In the genomic region with DNA sequence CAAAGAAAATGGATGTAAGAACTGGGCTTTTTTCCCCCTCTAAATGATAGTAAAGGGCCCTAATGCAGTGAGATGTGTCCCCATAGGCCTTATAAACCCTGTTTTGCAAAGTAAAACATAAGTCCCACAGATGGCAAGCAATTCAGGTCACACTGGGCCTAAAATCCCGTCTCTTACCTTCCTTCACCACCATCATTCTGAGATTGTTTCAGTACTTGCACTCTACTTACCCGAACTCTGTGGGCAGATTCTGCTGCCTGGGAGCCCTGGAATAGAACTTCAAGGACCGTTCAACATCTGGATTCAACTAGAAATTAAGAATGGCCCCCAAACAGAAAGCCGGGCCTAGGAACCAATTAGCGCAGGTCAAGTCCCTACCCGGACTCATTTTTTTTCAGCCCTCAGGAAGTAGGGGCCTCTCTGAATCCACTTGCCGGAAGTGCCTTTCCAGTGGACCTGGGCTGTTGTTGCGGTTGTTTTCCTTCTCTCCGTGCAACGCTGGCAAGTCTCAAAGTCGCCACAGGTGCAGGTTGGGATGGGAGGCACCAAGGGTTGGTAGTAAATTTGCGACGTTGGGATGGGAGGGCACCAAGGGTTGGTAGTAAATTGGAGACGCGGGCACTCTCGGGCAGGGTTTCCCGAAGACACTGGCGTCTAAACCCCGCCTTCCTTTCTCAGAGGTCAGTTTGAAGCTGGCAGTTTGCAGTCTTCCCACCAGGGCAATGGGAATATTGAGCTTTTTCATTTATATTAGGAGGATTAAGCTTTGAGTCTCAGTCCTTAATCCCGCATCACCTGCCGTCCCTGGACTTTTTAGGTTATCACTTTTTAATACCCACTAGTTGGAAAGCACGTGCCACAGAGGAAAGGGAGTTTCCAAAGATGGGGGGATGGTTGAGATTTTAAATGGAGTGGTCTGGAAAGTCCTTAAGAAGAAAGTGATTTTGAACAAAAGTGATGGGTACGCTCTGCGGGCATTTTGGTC, we compare ENCODE assay signal across 1 cellular context.
A peak's percentile ranks its signal among the peaks of the same experiment; 100 is the strongest.
TF ChIP-seq lines count a peak whose summit lies in the region.

A gene with protein sequence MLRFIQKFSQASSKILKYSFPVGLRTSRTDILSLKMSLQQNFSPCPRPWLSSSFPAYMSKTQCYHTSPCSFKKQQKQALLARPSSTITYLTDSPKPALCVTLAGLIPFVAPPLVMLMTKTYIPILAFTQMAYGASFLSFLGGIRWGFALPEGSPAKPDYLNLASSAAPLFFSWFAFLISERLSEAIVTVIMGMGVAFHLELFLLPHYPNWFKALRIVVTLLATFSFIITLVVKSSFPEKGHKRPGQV (plus strand): TSS at position 429 of the 985 bp plus-strand sequence. CDS start 2,888 bp downstream, outside the sequence.

TF ChIP-seq in K562, 482 proteins besides CTCF, POLR2A, EP300 and RAD21 (continued from another document and continues in another):
- peak; percentile 53; the same call in 1 of the 2 replicates for TF ChIP-seq ZKSCAN1 (IDR thresholded peaks at IDR 0.05; ENCODE audit: low read depth, low read length)
- peak; percentile 17 for TF ChIP-seq NUFIP1 (IDR thresholded peaks at IDR 0.05; ENCODE audit: partially characterized antibody)
- TF ChIP-seq GTF2A2 (tag; IDR thresholded peaks at IDR 0.05), result 0 out of 2 replicates have a peak, but pooled peaks have one; percentile 77
- peak; percentile 46 for TF ChIP-seq BRD9 (IDR thresholded peaks at IDR 0.05; ENCODE audit: low read depth, partially characterized antibody)
- TF ChIP-seq ZNF347 (CRISPR knock-in tag; IDR thresholded peaks at IDR 0.05; ENCODE audit: low read depth), result no peak
- TF ChIP-seq ZNF217 (CRISPR knock-in tag; IDR thresholded peaks at IDR 0.05), result no peak
- TF ChIP-seq CCAR2 (IDR thresholded peaks at IDR 0.05; ENCODE audit: low read depth, low read length), result no peak
- TF ChIP-seq SNRNP70 (optimal IDR thresholded peaks at IDR 0.05; ENCODE audit: low read depth, low read length), result no peak
- TF ChIP-seq RBM14 (IDR thresholded peaks at IDR 0.05; ENCODE audit: borderline replicate concordance, insufficient read depth, low read depth, low read length), result no peak
- no peak for TF ChIP-seq NR3C1 (CRISPR knock-in tag; IDR thresholded peaks at IDR 0.05)
- TF ChIP-seq CBFA2T3 (IDR thresholded peaks at IDR 0.05), result no peak
- peak; percentile 76 for TF ChIP-seq SAP30 (IDR thresholded peaks at IDR 0.05; ENCODE audit: borderline replicate concordance, insufficient read depth, low read depth, low read length, poor library complexity, severe bottlenecking)
- peak; percentile 92 for TF ChIP-seq ESRRA (IDR thresholded peaks at IDR 0.05; ENCODE audit: borderline replicate concordance, low read depth)
- TF ChIP-seq, protein P1, sequence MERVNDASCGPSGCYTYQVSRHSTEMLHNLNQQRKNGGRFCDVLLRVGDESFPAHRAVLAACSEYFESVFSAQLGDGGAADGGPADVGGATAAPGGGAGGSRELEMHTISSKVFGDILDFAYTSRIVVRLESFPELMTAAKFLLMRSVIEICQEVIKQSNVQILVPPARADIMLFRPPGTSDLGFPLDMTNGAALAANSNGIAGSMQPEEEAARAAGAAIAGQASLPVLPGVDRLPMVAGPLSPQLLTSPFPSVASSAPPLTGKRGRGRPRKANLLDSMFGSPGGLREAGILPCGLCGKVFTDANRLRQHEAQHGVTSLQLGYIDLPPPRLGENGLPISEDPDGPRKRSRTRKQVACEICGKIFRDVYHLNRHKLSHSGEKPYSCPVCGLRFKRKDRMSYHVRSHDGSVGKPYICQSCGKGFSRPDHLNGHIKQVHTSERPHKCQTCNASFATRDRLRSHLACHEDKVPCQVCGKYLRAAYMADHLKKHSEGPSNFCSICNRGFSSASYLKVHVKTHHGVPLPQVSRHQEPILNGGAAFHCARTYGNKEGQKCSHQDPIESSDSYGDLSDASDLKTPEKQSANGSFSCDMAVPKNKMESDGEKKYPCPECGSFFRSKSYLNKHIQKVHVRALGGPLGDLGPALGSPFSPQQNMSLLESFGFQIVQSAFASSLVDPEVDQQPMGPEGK (CRISPR knock-in tag; IDR thresholded peaks at IDR 0.05; ENCODE audit: borderline replicate concordance), result peak; percentile 54; the same call in 1 of the 2 replicates
- TF ChIP-seq, protein P2, sequence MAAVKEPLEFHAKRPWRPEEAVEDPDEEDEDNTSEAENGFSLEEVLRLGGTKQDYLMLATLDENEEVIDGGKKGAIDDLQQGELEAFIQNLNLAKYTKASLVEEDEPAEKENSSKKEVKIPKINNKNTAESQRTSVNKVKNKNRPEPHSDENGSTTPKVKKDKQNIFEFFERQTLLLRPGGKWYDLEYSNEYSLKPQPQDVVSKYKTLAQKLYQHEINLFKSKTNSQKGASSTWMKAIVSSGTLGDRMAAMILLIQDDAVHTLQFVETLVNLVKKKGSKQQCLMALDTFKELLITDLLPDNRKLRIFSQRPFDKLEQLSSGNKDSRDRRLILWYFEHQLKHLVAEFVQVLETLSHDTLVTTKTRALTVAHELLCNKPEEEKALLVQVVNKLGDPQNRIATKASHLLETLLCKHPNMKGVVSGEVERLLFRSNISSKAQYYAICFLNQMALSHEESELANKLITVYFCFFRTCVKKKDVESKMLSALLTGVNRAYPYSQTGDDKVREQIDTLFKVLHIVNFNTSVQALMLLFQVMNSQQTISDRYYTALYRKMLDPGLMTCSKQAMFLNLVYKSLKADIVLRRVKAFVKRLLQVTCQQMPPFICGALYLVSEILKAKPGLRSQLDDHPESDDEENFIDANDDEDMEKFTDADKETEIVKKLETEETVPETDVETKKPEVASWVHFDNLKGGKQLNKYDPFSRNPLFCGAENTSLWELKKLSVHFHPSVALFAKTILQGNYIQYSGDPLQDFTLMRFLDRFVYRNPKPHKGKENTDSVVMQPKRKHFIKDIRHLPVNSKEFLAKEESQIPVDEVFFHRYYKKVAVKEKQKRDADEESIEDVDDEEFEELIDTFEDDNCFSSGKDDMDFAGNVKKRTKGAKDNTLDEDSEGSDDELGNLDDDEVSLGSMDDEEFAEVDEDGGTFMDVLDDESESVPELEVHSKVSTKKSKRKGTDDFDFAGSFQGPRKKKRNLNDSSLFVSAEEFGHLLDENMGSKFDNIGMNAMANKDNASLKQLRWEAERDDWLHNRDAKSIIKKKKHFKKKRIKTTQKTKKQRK (IDR thresholded peaks at IDR 0.05; ENCODE audit: borderline replicate concordance, low read depth, low read length), result peak; percentile 39; the same call in 1 of the 2 replicates
- 0 out of 2 replicates have a peak, but pooled peaks have one; percentile 35 for TF ChIP-seq CBFB (CRISPR knock-in tag; IDR thresholded peaks at IDR 0.05)
- no peak for TF ChIP-seq WHSC1 (IDR thresholded peaks at IDR 0.05; ENCODE audit: low read length)
- peak; percentile 16; the same call in 1 of the 2 replicates for TF ChIP-seq ZNF644 (tag; IDR thresholded peaks at IDR 0.05; ENCODE audit: low read depth)
- TF ChIP-seq ZNF197 (CRISPR knock-in tag; IDR thresholded peaks at IDR 0.05; ENCODE audit: low read depth), result no peak
- no peak for TF ChIP-seq COPS2 (conservative IDR thresholded peaks at IDR 0.05)
- TF ChIP-seq, protein P3, sequence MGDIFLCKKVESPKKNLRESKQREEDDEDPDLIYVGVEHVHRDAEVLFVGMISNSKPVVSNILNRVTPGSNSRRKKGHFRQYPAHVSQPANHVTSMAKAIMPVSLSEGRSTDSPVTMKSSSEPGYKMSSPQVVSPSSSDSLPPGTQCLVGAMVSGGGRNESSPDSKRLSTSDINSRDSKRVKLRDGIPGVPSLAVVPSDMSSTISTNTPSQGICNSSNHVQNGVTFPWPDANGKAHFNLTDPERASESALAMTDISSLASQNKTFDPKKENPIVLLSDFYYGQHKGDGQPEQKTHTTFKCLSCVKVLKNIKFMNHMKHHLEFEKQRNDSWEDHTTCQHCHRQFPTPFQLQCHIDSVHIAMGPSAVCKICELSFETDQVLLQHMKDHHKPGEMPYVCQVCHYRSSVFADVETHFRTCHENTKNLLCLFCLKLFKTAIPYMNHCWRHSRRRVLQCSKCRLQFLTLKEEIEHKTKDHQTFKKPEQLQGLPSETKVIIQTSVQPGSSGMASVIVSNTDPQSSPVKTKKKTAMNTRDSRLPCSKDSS (IDR thresholded peaks at IDR 0.05; ENCODE audit: low read depth, partially characterized antibody), result no peak
- TF ChIP-seq KLF1 (tag; IDR thresholded peaks at IDR 0.05), result no peak
- no peak for TF ChIP-seq ZNF316 (IDR thresholded peaks at IDR 0.05)
- TF ChIP-seq XRCC5 (IDR thresholded peaks at IDR 0.05; ENCODE audit: low read depth, low read length), result peak; percentile 99
- TF ChIP-seq HDAC3 (IDR thresholded peaks at IDR 0.05; ENCODE audit: borderline replicate concordance, partially characterized antibody), result no peak
- TF ChIP-seq NCOA6 (IDR thresholded peaks at IDR 0.05), result no peak
- TF ChIP-seq, protein P4, sequence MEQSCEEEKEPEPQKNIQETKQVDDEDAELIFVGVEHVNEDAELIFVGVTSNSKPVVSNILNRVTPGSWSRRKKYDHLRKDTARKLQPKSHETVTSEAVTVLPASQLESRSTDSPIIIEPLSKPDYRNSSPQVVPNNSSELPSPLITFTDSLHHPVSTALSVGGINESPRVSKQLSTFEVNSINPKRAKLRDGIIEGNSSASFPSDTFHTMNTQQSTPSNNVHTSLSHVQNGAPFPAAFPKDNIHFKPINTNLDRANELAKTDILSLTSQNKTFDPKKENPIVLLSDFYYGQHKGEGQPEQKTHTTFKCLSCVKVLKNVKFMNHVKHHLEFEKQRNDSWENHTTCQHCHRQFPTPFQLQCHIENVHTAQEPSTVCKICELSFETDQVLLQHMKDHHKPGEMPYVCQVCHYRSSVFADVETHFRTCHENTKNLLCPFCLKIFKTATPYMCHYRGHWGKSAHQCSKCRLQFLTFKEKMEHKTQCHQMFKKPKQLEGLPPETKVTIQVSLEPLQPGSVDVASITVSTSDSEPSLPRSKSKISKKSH (CRISPR knock-in tag; IDR thresholded peaks at IDR 0.05), result no peak
- TF ChIP-seq ASH1L (IDR thresholded peaks at IDR 0.05; ENCODE audit: borderline replicate concordance, low read depth, partially characterized antibody), result no peak
- TF ChIP-seq ZNF586 (CRISPR knock-in tag; conservative IDR thresholded peaks at IDR 0.05), result no peak
- no peak for TF ChIP-seq BRF1 (IDR thresholded peaks at IDR 0.05; ENCODE audit: borderline replicate concordance, extremely low read depth, insufficient read length)
- no peak for TF ChIP-seq ZFPM2 (CRISPR knock-in tag; IDR thresholded peaks at IDR 0.05)
- TF ChIP-seq, protein P5, sequence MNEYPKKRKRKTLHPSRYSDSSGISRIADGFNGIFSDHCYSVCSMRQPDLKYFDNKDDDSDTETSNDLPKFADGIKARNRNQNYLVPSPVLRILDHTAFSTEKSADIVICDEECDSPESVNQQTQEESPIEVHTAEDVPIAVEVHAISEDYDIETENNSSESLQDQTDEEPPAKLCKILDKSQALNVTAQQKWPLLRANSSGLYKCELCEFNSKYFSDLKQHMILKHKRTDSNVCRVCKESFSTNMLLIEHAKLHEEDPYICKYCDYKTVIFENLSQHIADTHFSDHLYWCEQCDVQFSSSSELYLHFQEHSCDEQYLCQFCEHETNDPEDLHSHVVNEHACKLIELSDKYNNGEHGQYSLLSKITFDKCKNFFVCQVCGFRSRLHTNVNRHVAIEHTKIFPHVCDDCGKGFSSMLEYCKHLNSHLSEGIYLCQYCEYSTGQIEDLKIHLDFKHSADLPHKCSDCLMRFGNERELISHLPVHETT (CRISPR knock-in tag; conservative IDR thresholded peaks at IDR 0.05 in 1 of 2, IDR thresholded peaks at IDR 0.05 in 1 of 2), result peak in 1 of 2 experiments; percentile 18; a peak in 1 of 4 replicates
- TF ChIP-seq ZFP36 (IDR thresholded peaks at IDR 0.05; ENCODE audit: low read depth, low read length, partially characterized antibody), result no peak
- TF ChIP-seq JUN (IDR thresholded peaks at IDR 0.05; ENCODE audit: borderline replicate concordance, low read depth, low read length), result peak; percentile 68; the same call in 1 of the 2 replicates
- no peak for TF ChIP-seq JUN (CRISPR knock-in tag; IDR thresholded peaks at IDR 0.05; ENCODE audit: borderline replicate concordance)
- TF ChIP-seq CSDE1 (IDR thresholded peaks at IDR 0.05), result no peak
- TF ChIP-seq, protein P6, sequence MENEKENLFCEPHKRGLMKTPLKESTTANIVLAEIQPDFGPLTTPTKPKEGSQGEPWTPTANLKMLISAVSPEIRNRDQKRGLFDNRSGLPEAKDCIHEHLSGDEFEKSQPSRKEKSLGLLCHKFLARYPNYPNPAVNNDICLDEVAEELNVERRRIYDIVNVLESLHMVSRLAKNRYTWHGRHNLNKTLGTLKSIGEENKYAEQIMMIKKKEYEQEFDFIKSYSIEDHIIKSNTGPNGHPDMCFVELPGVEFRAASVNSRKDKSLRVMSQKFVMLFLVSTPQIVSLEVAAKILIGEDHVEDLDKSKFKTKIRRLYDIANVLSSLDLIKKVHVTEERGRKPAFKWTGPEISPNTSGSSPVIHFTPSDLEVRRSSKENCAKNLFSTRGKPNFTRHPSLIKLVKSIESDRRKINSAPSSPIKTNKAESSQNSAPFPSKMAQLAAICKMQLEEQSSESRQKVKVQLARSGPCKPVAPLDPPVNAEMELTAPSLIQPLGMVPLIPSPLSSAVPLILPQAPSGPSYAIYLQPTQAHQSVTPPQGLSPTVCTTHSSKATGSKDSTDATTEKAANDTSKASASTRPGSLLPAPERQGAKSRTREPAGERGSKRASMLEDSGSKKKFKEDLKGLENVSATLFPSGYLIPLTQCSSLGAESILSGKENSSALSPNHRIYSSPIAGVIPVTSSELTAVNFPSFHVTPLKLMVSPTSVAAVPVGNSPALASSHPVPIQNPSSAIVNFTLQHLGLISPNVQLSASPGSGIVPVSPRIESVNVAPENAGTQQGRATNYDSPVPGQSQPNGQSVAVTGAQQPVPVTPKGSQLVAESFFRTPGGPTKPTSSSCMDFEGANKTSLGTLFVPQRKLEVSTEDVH (IDR thresholded peaks at IDR 0.05; ENCODE audit: low read depth, partially characterized antibody), result peak; percentile 91
- peak; percentile 52 for TF ChIP-seq ZNF584 (CRISPR knock-in tag; IDR thresholded peaks at IDR 0.05; ENCODE audit: low read depth)
- peak; percentile 1 for TF ChIP-seq RBM25 (IDR thresholded peaks at IDR 0.05; ENCODE audit: low read depth, low read length, severe bottlenecking)
- TF ChIP-seq GATAD2A (IDR thresholded peaks at IDR 0.05), result peak; percentile 72; the same call in 1 of the 2 replicates
- TF ChIP-seq ZNF551 (CRISPR knock-in tag; IDR thresholded peaks at IDR 0.05), result no peak
- TF ChIP-seq, protein P7, sequence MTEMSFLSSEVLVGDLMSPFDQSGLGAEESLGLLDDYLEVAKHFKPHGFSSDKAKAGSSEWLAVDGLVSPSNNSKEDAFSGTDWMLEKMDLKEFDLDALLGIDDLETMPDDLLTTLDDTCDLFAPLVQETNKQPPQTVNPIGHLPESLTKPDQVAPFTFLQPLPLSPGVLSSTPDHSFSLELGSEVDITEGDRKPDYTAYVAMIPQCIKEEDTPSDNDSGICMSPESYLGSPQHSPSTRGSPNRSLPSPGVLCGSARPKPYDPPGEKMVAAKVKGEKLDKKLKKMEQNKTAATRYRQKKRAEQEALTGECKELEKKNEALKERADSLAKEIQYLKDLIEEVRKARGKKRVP (CRISPR knock-in tag; IDR thresholded peaks at IDR 0.05), result 0 out of 2 replicates have a peak, but pooled peaks have one; percentile 44
- TF ChIP-seq SMARCA5 (IDR thresholded peaks at IDR 0.05), result no peak; the same call in 1 of the 2 replicates
- 0 out of 2 replicates have a peak, but pooled peaks have one; percentile 42 for TF ChIP-seq ZNF174 (CRISPR knock-in tag; IDR thresholded peaks at IDR 0.05)
- TF ChIP-seq TAF7 (tag; IDR thresholded peaks at IDR 0.05), result peak; percentile 98
- no peak for TF ChIP-seq SREBF2 (CRISPR knock-in tag; IDR thresholded peaks at IDR 0.05)
- no peak for TF ChIP-seq ZNF561 (CRISPR knock-in tag; conservative IDR thresholded peaks at IDR 0.05)
- TF ChIP-seq U2AF1 (optimal IDR thresholded peaks at IDR 0.05; ENCODE audit: low read depth, low read length), result no peak
- peak; percentile 77 for TF ChIP-seq ETV1 (tag; conservative IDR thresholded peaks at IDR 0.05; ENCODE audit: low read depth)
- no peak for TF ChIP-seq CHCHD3 (CRISPR knock-in tag; IDR thresholded peaks at IDR 0.05)
- TF ChIP-seq ELF4 (CRISPR knock-in tag; IDR thresholded peaks at IDR 0.05), result 0 out of 2 replicates have a peak, but pooled peaks have one; percentile 44
- TF ChIP-seq ZFP30 (CRISPR knock-in tag; IDR thresholded peaks at IDR 0.05; ENCODE audit: borderline replicate concordance), result no peak
